1 cellular context compared by ENCODE assay signal in the genomic region with DNA sequence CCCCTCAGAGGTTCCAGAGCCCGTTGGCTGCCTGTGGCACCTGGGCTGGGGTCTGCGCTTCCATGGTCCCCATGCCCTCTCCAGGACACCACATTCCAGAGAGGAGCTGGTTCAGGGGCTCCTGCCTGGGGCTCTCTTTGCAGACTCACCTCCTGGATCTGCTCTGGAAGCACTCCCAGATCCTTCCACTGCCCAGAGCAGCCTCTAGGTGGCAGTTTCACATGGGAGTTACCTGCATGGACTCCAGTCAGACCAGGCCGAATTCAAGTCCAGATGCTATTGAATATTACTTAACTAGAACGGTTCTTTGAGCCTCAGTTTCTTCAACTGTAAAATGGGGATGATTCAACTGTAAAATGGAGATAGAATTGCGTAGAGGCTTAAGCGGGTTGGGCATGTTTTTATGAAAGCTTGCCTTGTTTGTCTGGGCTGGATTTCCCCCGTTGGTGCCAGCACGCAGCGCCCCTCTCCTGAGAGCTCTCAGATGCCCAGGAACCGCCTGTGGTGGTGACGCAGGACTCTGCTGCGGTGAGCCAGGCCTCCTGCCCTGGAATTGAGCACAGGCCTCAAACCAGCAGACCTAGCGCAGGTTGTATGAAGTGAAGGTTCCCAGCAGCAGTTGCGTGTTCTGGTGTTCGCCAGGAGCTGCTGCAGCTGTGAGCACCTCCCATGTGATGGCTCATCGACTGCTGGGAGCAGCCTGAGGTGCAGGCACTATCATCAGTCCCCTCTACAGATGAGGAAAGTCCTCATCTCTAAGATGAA.
A peak's percentile ranks its signal among the peaks of the same experiment; 100 is the strongest.
TF ChIP-seq lines count a peak whose summit lies in the region.

No MANE protein-coding gene starts in this region.

TF ChIP-seq in K562, 482 proteins besides CTCF, POLR2A, EP300 and RAD21 (continued from another document):
- TF ChIP-seq CTCFL (IDR thresholded peaks at IDR 0.05; ENCODE audit: borderline replicate concordance, insufficient read depth, low read depth, low read length, poor library complexity, severe bottlenecking), result peak; percentile 23
- no peak for TF ChIP-seq TEAD4 (IDR thresholded peaks at IDR 0.05; ENCODE audit: low read length)
- no peak for TF ChIP-seq TEAD4 (CRISPR knock-in tag; IDR thresholded peaks at IDR 0.05; ENCODE audit: borderline replicate concordance)
